8 cellular contexts compared by ENCODE assay signal in genomic region chr17:40854175-40854814, GRCh38. TPM values are rescaled to one million over a fixed set of nuclear protein-coding genes. Genes with fewer than 3 reads are reported as not detected.
DNase-seq lines count a peak whose midpoint lies in the region; ATAC-seq and TF ChIP-seq lines count a peak whose summit lies in the region.
"Had no signal": no experiment of that assay in that cellular context is flagged by ENCODE, and none has a peak within 500 bp of the region (broad histone marks: within the 10 kb centered on the region; RNA-seq: fewer than 3 reads in every experiment).

No MANE protein-coding gene starts in this region.

- ATAC-seq in GM18907 (IDR thresholded peaks at IDR 0.05; ENCODE audit: unreplicated experiment) (no peak), GM19455 (IDR thresholded peaks at IDR 0.05; ENCODE audit: unreplicated experiment) (no peak)

- TF ChIP-seq CTCF in choroid plexus epithelial cell (conservative IDR thresholded peaks at IDR 0.05; ENCODE audit: low read depth, low read length) = no peak
- TF ChIP-seq CTCF in WERI-Rb-1 (IDR thresholded peaks at IDR 0.05; ENCODE audit: low read depth, low read length) = no peak

- H3K27me3 ChIP-seq in WERI-Rb-1 (ENCODE audit: insufficient read depth, low read depth, severe bottlenecking) = peaks cover 76% of the 10 kb centered on the region

- DNase-seq in HT1080 (ENCODE audit: low read depth) (peak; percentile 84), choroid plexus epithelial cell (ENCODE audit: low read depth) (peak; percentile 90), smooth muscle cell of the brain vasculature (ENCODE audit: low read depth, low spot score) (peak; percentile 26), WERI-Rb-1 (no peak)
- DNase-seq: NCI-H524 treated with DMSO at 0.1 percent for 48 hours had no signal

- H3K9me3 ChIP-seq in WERI-Rb-1 (ENCODE audit: severe bottlenecking) = no peaks in the 10 kb centered on the region

- H3K4me3 ChIP-seq in choroid plexus epithelial cell (ENCODE audit: low read depth, low read length) (no peak overlapping the region), WERI-Rb-1 (ENCODE audit: low read depth, low read length) (no peak overlapping the region)

- no peak overlapping the region for H3K27ac ChIP-seq in WERI-Rb-1

- no peaks in the 10 kb centered on the region for H3K36me3 ChIP-seq in WERI-Rb-1

RNA-seq across cellular contexts. Expression of gene KRT12, which starts 12.7 kb away (rescaled TPM):
- not detected in 2 replicates for total RNA-seq in HT1080 (2014; rRNA removed; shearing (Covaris generic))
- polyA plus RNA-seq in HT1080 (2015; cell fraction: cytosol; rRNA removed) = not detected in 2 replicates
- polyA plus RNA-seq in HT1080 (2015; cell fraction: nucleus; rRNA removed) = not detected in 2 replicates
- total RNA-seq: neural crest cell had no signal

RNA-seq across cellular contexts. Expression of gene KRT20, which starts 30.7 kb away (rescaled TPM):
- total RNA-seq in HT1080 (2014; rRNA removed; shearing (Covaris generic)) = not detected in 2 replicates
- not detected in 2 replicates for polyA plus RNA-seq in HT1080 (2015; cell fraction: cytosol; rRNA removed)
- polyA plus RNA-seq in HT1080 (2015; cell fraction: nucleus; rRNA removed) = 0.09 TPM in 1 of 2 replicates, not detected in the other
- total RNA-seq: neural crest cell had no signal

RNA-seq across cellular contexts. Expression of gene KRT10, which starts 31.9 kb away (rescaled TPM):
- 24.0 and 32.4 TPM in 2 replicates for total RNA-seq in HT1080 (2014; rRNA removed; shearing (Covaris generic))
- 78.5 and 82.0 TPM in 2 replicates for polyA plus RNA-seq in HT1080 (2015; cell fraction: cytosol; rRNA removed)
- polyA plus RNA-seq in HT1080 (2015; cell fraction: nucleus; rRNA removed) = 15.5 and 25.4 TPM in 2 replicates

RNA-seq across cellular contexts. Expression of gene KRT28, which starts 54.5 kb away (rescaled TPM):
- total RNA-seq in HT1080 (2014; rRNA removed; shearing (Covaris generic)) = not detected in 2 replicates
- not detected in 2 replicates for polyA plus RNA-seq in HT1080 (2015; cell fraction: cytosol; rRNA removed)
- polyA plus RNA-seq in HT1080 (2015; cell fraction: nucleus; rRNA removed) = not detected in 2 replicates
- total RNA-seq: neural crest cell had no signal
